8 cellular contexts compared by ENCODE assay signal in the genomic region with DNA sequence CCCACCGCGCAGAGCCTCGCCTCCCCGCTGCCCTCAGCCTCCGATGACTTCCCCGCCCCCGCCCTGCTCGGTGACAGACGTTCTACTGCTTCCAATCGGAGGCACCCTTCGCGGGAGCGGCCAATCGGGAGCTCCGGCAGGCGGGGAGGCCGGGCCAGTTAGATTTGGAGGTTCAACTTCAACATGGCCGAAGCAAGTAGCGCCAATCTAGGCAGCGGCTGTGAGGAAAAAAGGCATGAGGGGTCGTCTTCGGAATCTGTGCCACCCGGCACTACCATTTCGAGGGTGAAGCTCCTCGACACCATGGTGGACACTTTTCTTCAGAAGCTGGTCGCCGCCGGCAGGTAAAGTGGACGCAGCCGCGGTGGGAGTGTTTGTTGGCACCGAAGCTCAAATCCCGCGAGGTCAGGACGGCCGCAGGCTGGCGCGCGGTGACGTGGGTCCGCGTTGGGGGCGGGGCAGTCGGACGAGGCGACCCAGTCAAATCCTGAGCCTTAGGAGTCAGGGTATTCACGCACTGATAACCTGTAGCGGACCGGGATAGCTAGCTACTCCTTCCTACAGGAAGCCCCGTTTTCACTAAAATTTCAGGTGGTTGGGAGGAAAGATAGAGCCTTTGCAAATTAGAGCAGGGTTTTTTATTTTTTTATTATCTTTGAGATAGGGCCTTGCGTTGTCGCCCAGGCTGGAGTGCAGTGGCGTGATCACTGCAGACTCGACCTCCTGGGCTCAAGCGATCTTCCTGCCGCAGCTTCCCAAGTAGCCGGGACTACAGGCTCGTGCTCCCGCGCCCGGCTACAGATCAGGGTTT. TPM values are rescaled to one million over a fixed set of nuclear protein-coding genes. Genes with fewer than 3 reads are reported as not detected.
A peak's percentile ranks its signal among the peaks of the same experiment; 100 is the strongest.
DNase-seq lines count a peak whose midpoint lies in the region; ATAC-seq and TF ChIP-seq lines count a peak whose summit lies in the region.

Gene PMF1 (plus strand): TSS at position 175 of the 811 bp plus-strand sequence. CDS start 9 bp downstream, at position 184.

- H3K36me3 Mint-ChIP-seq in CD8-positive, alpha-beta T cell: peaks cover 58% of the 10 kb centered on the region

- H3K4me3 ChIP-seq in CD8-positive, alpha-beta T cell (ENCODE audit: low read depth, low read length): peak within 1 kb of the TSS; percentile 70
- H3K4me3 ChIP-seq in ectodermal cell (ENCODE audit: insufficient read depth, low read depth, low read length) (peak within 1 kb of the TSS; percentile 84), lower lobe of right lung (peak within 1 kb of the TSS; percentile 71)

- H3K9me3 ChIP-seq in CD8-positive, alpha-beta T cell (ENCODE audit: low read length): no peaks in the 10 kb centered on the region
- H3K9me3 ChIP-seq in ectodermal cell (ENCODE audit: control insufficient read depth, low read length) (no peaks in the 10 kb centered on the region), lower lobe of right lung (no peaks in the 10 kb centered on the region)

- H3K27ac Mint-ChIP-seq in CD8-positive, alpha-beta T cell: peak within 1 kb of the TSS; percentile 99

- peak within 1 kb of the TSS; percentile 92 for H3K27ac ChIP-seq in CD8-positive, alpha-beta T cell (ENCODE audit: low read depth, low read length)
- H3K27ac ChIP-seq in ectodermal cell (ENCODE audit: insufficient read depth, low read depth, low read length, poor library complexity, severe bottlenecking) (peak within 1 kb of the TSS; percentile 95), lower lobe of right lung (peak within 1 kb of the TSS; percentile 94)

- H3K27me3 Mint-ChIP-seq in CD8-positive, alpha-beta T cell (ENCODE audit: low read depth): no peaks in the 10 kb centered on the region

- H3K27me3 ChIP-seq in CD8-positive, alpha-beta T cell (ENCODE audit: insufficient read depth, low read length): no peaks in the 10 kb centered on the region
- H3K27me3 ChIP-seq in ectodermal cell (ENCODE audit: control insufficient read depth, insufficient read depth, low read length, poor library complexity, severe bottlenecking): no peaks in the 10 kb centered on the region
- no peaks in the 10 kb centered on the region for H3K27me3 ChIP-seq in lower lobe of right lung (ENCODE audit: low read depth)

- peak; percentile 89 to 96 (median 94) for DNase-seq in CD8-positive, alpha-beta T cell
- DNase-seq in HS-5 (ENCODE audit: low read depth) (peak; percentile 94), NK-92 (lab: John Stamatoyannopoulos, UW; ENCODE audit: unreplicated experiment) (peak; percentile 60), lower lobe of right lung (peak; percentile 98)
- peak; percentile 88 to 93 for DNase-seq in activated CD8-positive, alpha-beta memory T cell treated with anti-CD3 and anti-CD28 coated beads for 1 hour (ENCODE audit: extremely low read depth in 1 of 2, low read depth in 1 of 2)
- peak; percentile 84 to 92 (median 88) for DNase-seq in stimulated activated CD4-positive, alpha-beta T cell treated with anti-CD3 and anti-CD28 coated beads, TNF-alpha, amount 100 ng/mL, for 1 hour (ENCODE audit: low read depth in 3 of 3, low spot score in 1 of 3)

- CTCF ChIA-PET in CD8-positive, alpha-beta T cell (lab: Charles Lee): interaction anchor here (0.7 to 6.1 kb wide), 10 partner anchors 12 to 182 kb away, joined by 3 to 56 read pairs (median 4); partner anchors contain the start of gene SLC25A44

- WGBS in ectodermal cell, 2 experiments: 0% methylated on average over 61 of the region's 61 CpGs

- H3K4me1 Mint-ChIP-seq in CD8-positive, alpha-beta T cell (ENCODE audit: low read depth): peaks cover 31% of the 10 kb centered on the region

- H3K4me3 Mint-ChIP-seq in CD8-positive, alpha-beta T cell: peak within 1 kb of the TSS; percentile 97

- POLR2A ChIA-PET in CD8-positive, alpha-beta T cell (lab: Charles Lee): interaction anchor here (0.6 to 2.4 kb wide), 20 partner anchors 9 to 379 kb away, joined by 3 to 25 read pairs (median 4); partner anchors contain the start of genes MEX3A, NAXE, SLC25A44 and SMG5

- H3K36me3 ChIP-seq in CD8-positive, alpha-beta T cell (ENCODE audit: insufficient read depth, low read length): peaks cover 1% of the 10 kb centered on the region
- peaks cover 6% of the 10 kb centered on the region for H3K36me3 ChIP-seq in ectodermal cell (ENCODE audit: control insufficient read depth, insufficient read depth, low read length)
- peaks cover 43% of the 10 kb centered on the region for H3K36me3 ChIP-seq in lower lobe of right lung

- intact Hi-C loops in CD8-positive, alpha-beta T cell (cut with DNase I, micrococcal nuclease): loop anchor here (1.0 to 5.0 kb wide), 6 partner anchors 12 to 159 kb away; partner anchors contain the start of genes CCT3 (in 2 of the 2), SLC25A44 (in 2 of the 2), SMG5 (in 2 of the 2) and TSACC (in 2 of the 2)
- intact Hi-C loops in lower lobe of right lung (cut with DNase I): no loop called here

- H3K4me1 ChIP-seq in CD8-positive, alpha-beta T cell (ENCODE audit: insufficient read depth, low read length): peaks cover 24% of the 10 kb centered on the region
- H3K4me1 ChIP-seq in ectodermal cell (ENCODE audit: control insufficient read depth, insufficient read depth, low read length) (peaks cover 6% of the 10 kb centered on the region), lower lobe of right lung (peaks cover 26% of the 10 kb centered on the region)

- H3K9me3 Mint-ChIP-seq in CD8-positive, alpha-beta T cell: no peaks in the 10 kb centered on the region

- TF ChIP-seq CTCF in CD8-positive, alpha-beta T cell (IDR thresholded peaks at IDR 0.05): no peak
- TF ChIP-seq CTCF in lower lobe of right lung (IDR thresholded peaks at IDR 0.05): no peak

- ATAC-seq in CD8-positive, alpha-beta T cell: peak; percentile 95
- ATAC-seq in GM19467 (IDR thresholded peaks at IDR 0.05; ENCODE audit: unreplicated experiment) (peak; percentile 87), lower lobe of right lung (peak; percentile 98 to 99)

RNA-seq across cellular contexts. Expression of gene PMF1, which starts in this region (rescaled TPM):
- 10 to 100 TPM; 72.1 to 74.4 TPM for total RNA-seq in CD8-positive, alpha-beta T cell
- 99.4 TPM for polyA plus RNA-seq in ectodermal cell (2013, experiment 1 of 4)
- 82.3 TPM for polyA plus RNA-seq in ectodermal cell (2013, experiment 2 of 4)
- 78.6 TPM for polyA plus RNA-seq in ectodermal cell (2013, experiment 3 of 4)
- 85.8 TPM for polyA plus RNA-seq in ectodermal cell (2013, experiment 4 of 4)
- total RNA-seq in lower lobe of right lung: 45.3 TPM

Comparison
In these comparisons a context has a peak if more than half of its experiments do, and no peak if none do; other contexts are left out.
1. Peak in every context shown above with its lines: DNase-seq, ATAC-seq, H3K4me3 ChIP-seq and H3K27ac ChIP-seq.